In the genomic region with DNA sequence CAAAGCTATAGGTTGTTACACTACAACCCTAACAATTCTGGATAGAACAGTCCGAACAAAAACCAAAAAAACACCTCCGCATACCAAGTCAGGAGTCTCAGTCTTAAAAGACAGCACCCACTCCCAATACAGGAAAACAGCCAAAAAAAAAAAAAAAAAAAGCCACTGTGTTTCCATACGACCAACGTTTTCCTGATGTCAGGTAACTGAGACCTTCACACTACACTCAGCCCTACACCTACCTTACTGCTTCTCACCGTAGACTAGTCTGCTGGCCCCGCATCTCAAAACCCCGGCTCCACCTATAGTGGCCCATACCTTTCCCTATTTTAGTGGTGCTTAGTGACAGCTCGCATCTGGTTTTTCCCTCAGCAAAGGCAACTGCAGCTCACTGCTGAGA, we compare ENCODE assay signal across 22 cellular contexts.
"Had no signal": no experiment of that assay in that cellular context is flagged by ENCODE, and none has a peak within 500 bp of the region (broad histone marks: within the 10 kb centered on the region; RNA-seq: fewer than 3 reads in every experiment).

No MANE protein-coding gene starts in this region.

- H3K4me1 ChIP-seq: esophagus muscularis mucosa, gastrocnemius medialis, heart right ventricle, left ventricle myocardium inferior, right atrium auricular region, suprapubic skin, thyroid gland, upper lobe of left lung, uterus had no signal

- H3K4me3 Mint-ChIP-seq: naive B cell; stimulated activated effector memory CD8-positive, alpha-beta T cell treated with anti-CD3 and anti-CD28 coated beads, Interleukin-12 subunit alpha, Interleukin-12 subunit beta, amount 100 ng/mL, for 72 hours had no signal

- H3K4me2 ChIP-seq: smooth muscle cell had no signal

- H3K27ac Mint-ChIP-seq: naive B cell; stimulated activated effector memory CD8-positive, alpha-beta T cell treated with anti-CD3 and anti-CD28 coated beads, Interleukin-12 subunit alpha, Interleukin-12 subunit beta, amount 100 ng/mL, for 72 hours had no signal

- H3K27me3 Mint-ChIP-seq: naive B cell had no signal

- ATAC-seq: gastrocnemius medialis; heart right ventricle; left cardiac atrium; stimulated activated effector memory CD8-positive, alpha-beta T cell treated with anti-CD3 and anti-CD28 coated beads, Interleukin-12 subunit alpha, Interleukin-12 subunit beta, amount 100 ng/mL, for 72 hours; stimulated activated naive CD8-positive, alpha-beta T cell treated with anti-CD3 and anti-CD28 coated beads, Interleukin-15, Interleukin-2, amounts not matched to agents 100 U/mL and 50 U/mL, for 24 hours had no signal

- H3K27me3 ChIP-seq: esophagus muscularis mucosa, gastrocnemius medialis, heart right ventricle, right atrium auricular region, suprapubic skin, thyroid gland, upper lobe of left lung, uterus had no signal

- H3K4me1 Mint-ChIP-seq: naive B cell; stimulated activated effector memory CD8-positive, alpha-beta T cell treated with anti-CD3 and anti-CD28 coated beads, Interleukin-12 subunit alpha, Interleukin-12 subunit beta, amount 100 ng/mL, for 72 hours had no signal

- H3K36me3 Mint-ChIP-seq: naive B cell; stimulated activated effector memory CD8-positive, alpha-beta T cell treated with anti-CD3 and anti-CD28 coated beads, Interleukin-12 subunit alpha, Interleukin-12 subunit beta, amount 100 ng/mL, for 72 hours had no signal

- H3K9me3 ChIP-seq: esophagus muscularis mucosa, gastrocnemius medialis, left ventricle myocardium inferior, right atrium auricular region, suprapubic skin, thyroid gland, upper lobe of left lung, uterus had no signal

- H3K27ac ChIP-seq: epithelial cell of prostate, esophagus muscularis mucosa, gastrocnemius medialis, heart right ventricle, left ventricle myocardium inferior, right atrium auricular region, suprapubic skin, thyroid gland, upper lobe of left lung, uterus had no signal

- H3K36me3 ChIP-seq: esophagus muscularis mucosa, gastrocnemius medialis, heart right ventricle, left ventricle myocardium inferior, right atrium auricular region, suprapubic skin, thyroid gland, upper lobe of left lung, uterus had no signal

- DNase-seq: effector memory CD4-positive, alpha-beta T cell; gastrocnemius medialis; heart right ventricle; kidney; left cardiac atrium; left ventricle myocardium inferior; mesenchymal stem cell; naive B cell; posterior cingulate gyrus; stimulated activated CD4-positive, alpha-beta T cell treated with anti-CD3 and anti-CD28 coated beads, Interleukin-4, amount 100 ng/mL, for 1 hour; stimulated activated CD8-positive, alpha-beta memory T cell treated with anti-CD3 and anti-CD28 coated beads, Interleukin-4, amount 100 ng/mL, for 48 hours; stimulated activated naive CD8-positive, alpha-beta T cell treated with anti-CD3 and anti-CD28 coated beads, Interleukin-15, Interleukin-2, amounts not matched to agents 100 U/mL and 50 U/mL, for 24 hours; thyroid gland; upper lobe of left lung; uterus had no signal

- H3K4me3 ChIP-seq: esophagus muscularis mucosa, gastrocnemius medialis, heart right ventricle, left ventricle myocardium inferior, lung, right atrium auricular region, smooth muscle cell, suprapubic skin, thyroid gland, upper lobe of left lung, uterus had no signal
